ENCODE assay signal across 1 cellular context in the genomic region with DNA sequence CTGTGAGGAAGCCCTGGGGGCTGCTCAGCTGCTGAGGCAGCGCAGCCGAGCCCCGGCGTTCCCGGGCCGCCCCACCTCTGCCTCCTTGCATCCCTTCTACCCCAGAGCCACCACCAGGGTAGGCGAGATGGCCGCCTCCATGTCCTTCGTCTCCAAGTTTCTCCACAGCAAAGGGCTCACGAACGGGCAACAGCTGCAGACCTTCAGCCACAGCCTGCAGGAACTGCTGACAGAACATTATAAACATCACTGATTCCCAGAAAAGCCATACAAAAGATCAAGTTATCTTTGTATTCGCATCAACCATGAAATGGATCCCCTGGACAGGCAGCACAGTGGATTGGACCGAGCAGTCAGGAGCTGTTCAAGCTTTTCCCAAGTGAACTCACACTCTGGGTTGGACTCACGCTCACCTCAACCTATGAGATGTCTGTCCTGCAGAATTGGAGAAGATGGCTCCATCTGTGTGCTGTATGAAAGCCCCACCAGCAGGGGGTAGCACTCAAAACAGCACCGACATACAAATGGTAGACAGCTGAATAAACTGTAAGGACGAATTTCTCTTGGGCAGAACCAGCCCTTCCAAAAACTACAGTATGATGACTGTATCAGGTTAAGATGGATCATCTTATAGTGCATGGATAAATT.
TF ChIP-seq lines count a peak whose summit lies in the region.

No MANE protein-coding gene starts in this region.

TF ChIP-seq in SK-N-SH, 30 proteins besides CTCF, POLR2A, EP300 and RAD21 (continued from another document):
- TF ChIP-seq, protein P1, sequence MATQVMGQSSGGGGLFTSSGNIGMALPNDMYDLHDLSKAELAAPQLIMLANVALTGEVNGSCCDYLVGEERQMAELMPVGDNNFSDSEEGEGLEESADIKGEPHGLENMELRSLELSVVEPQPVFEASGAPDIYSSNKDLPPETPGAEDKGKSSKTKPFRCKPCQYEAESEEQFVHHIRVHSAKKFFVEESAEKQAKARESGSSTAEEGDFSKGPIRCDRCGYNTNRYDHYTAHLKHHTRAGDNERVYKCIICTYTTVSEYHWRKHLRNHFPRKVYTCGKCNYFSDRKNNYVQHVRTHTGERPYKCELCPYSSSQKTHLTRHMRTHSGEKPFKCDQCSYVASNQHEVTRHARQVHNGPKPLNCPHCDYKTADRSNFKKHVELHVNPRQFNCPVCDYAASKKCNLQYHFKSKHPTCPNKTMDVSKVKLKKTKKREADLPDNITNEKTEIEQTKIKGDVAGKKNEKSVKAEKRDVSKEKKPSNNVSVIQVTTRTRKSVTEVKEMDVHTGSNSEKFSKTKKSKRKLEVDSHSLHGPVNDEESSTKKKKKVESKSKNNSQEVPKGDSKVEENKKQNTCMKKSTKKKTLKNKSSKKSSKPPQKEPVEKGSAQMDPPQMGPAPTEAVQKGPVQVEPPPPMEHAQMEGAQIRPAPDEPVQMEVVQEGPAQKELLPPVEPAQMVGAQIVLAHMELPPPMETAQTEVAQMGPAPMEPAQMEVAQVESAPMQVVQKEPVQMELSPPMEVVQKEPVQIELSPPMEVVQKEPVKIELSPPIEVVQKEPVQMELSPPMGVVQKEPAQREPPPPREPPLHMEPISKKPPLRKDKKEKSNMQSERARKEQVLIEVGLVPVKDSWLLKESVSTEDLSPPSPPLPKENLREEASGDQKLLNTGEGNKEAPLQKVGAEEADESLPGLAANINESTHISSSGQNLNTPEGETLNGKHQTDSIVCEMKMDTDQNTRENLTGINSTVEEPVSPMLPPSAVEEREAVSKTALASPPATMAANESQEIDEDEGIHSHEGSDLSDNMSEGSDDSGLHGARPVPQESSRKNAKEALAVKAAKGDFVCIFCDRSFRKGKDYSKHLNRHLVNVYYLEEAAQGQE (IDR thresholded peaks at IDR 0.05; ENCODE audit: low read depth, low read length): no peak
- TF ChIP-seq MEF2A (IDR thresholded peaks at IDR 0.05; ENCODE audit: borderline replicate concordance, low read depth) (no peak), FOXJ3 (CRISPR knock-in tag; IDR thresholded peaks at IDR 0.05) (no peak), ELF1 (IDR thresholded peaks at IDR 0.05) (no peak), JUND (IDR thresholded peaks at IDR 0.05) (no peak), GABPA (IDR thresholded peaks at IDR 0.05; ENCODE audit: low read depth) (no peak), RXRA (IDR thresholded peaks at IDR 0.05; ENCODE audit: borderline replicate concordance, low read depth) (no peak), YY1 (IDR thresholded peaks at IDR 0.05; ENCODE audit: low read depth) (no peak), RCOR1 (IDR thresholded peaks at IDR 0.05; ENCODE audit: low read length) (no peak), TCF12 (IDR thresholded peaks at IDR 0.05) (no peak), TAF1 (IDR thresholded peaks at IDR 0.05; ENCODE audit: borderline replicate concordance, low read depth, low read length) (no peak), NFIC (IDR thresholded peaks at IDR 0.05; ENCODE audit: borderline replicate concordance) (no peak), RFX5 (IDR thresholded peaks at IDR 0.05; ENCODE audit: low read length) (no peak), SIN3A (IDR thresholded peaks at IDR 0.05; ENCODE audit: borderline replicate concordance, low read depth, low read length) (no peak), FOXM1 (IDR thresholded peaks at IDR 0.05; ENCODE audit: low read depth) (no peak)
- TF ChIP-seq, protein P2, sequence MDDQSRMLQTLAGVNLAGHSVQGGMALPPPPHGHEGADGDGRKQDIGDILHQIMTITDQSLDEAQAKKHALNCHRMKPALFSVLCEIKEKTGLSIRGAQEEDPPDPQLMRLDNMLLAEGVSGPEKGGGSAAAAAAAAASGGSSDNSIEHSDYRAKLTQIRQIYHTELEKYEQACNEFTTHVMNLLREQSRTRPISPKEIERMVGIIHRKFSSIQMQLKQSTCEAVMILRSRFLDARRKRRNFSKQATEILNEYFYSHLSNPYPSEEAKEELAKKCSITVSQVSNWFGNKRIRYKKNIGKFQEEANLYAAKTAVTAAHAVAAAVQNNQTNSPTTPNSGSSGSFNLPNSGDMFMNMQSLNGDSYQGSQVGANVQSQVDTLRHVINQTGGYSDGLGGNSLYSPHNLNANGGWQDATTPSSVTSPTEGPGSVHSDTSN (IDR thresholded peaks at IDR 0.05): no peak
- TF ChIP-seq, protein P3, sequence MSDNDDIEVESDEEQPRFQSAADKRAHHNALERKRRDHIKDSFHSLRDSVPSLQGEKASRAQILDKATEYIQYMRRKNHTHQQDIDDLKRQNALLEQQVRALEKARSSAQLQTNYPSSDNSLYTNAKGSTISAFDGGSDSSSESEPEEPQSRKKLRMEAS (IDR thresholded peaks at IDR 0.05; ENCODE audit: low read depth): no peak
